Comparison of ENCODE assay signal across 8 cellular contexts in the genomic region with DNA sequence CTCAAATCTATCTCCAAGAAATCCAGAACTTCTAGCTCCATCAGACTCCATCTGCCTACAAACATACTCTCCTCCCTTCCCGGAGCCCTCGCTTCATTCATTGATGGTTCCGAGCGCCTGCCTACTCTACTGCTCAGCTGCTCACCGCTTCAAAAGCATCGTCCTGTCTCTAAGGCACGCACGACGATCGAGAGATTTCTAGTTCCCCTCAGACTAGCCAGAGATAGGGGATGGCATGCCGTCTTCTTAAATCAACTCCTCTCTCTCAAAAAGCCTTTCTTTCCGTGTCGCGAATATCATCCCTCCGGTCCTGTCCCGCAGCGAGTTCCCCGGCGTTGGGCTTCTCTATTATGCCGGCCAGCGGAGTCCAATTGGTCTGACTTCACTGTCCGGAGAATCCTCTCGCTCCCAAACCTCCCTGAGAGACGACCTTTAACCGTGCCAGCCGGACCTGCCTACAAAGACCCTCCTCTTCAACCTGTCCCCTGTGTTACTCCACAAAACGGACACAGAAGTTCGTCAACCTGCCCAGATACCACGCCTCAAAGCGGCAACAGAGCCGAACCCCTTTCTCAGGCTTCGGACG. TPM values are rescaled to one million over a fixed set of nuclear protein-coding genes. Genes with fewer than 3 reads are reported as not detected.
DNase-seq lines count a peak whose midpoint lies in the region; TF ChIP-seq lines count a peak whose summit lies in the region.

No MANE protein-coding gene starts in this region.

- H3K36me3 ChIP-seq in ES-I3 (ENCODE audit: insufficient read depth, low read length) (peaks cover 41% of the 10 kb centered on the region), skeletal muscle satellite cell (ENCODE audit: insufficient read depth, low read length) (peaks cover 68% of the 10 kb centered on the region)

- H3K9ac ChIP-seq in ES-I3 (ENCODE audit: low read depth, low read length) (peak overlapping the region; percentile 99), skeletal muscle satellite cell (ENCODE audit: low read depth, low read length) (peak overlapping the region; percentile 96)

- H3K9me3 ChIP-seq in ES-I3 (ENCODE audit: control insufficient read depth, insufficient read depth, low read length) (no peaks in the 10 kb centered on the region), skeletal muscle satellite cell (replicated peaks; ENCODE audit: low read length) (no peaks in the 10 kb centered on the region)

- DNase-seq in activated naive CD4-positive, alpha-beta T cell treated with anti-CD3 and anti-CD28 coated beads, Interleukin-2, amount 50 U/mL, for 16 hours, result peak; percentile 27
- DNase-seq in hepatic stellate cell (ENCODE audit: low spot score), result peak; percentile 35
- DNase-seq in NCI-H1436 treated with DMSO at 0.1 percent for 48 hours (lab: John Stamatoyannopoulos, UW), result no peak
- DNase-seq in activated gamma-delta T cell treated with Interleukin-2 at 50 U/mL for 16 hours, result no peak
- no peak for DNase-seq in NCI-H446 treated with DMSO at 0.1 percent for 48 hours (lab: John Stamatoyannopoulos, UW)

- H3K4me3 ChIP-seq in skeletal muscle satellite cell (ENCODE audit: low read length), result peak overlapping the region; percentile 91

- H3K4me1 ChIP-seq in ES-I3 (ENCODE audit: insufficient read depth, low read length), result peaks cover 18% of the 10 kb centered on the region
- H3K4me1 ChIP-seq in skeletal muscle satellite cell (ENCODE audit: control insufficient read depth, insufficient read depth, low read length), result peaks cover 38% of the 10 kb centered on the region

- TF ChIP-seq RAD21 in Ishikawa (IDR thresholded peaks at IDR 0.05; ENCODE audit: low read depth), result no peak

- H3K4me2 ChIP-seq in skeletal muscle satellite cell (ENCODE audit: low read length), result peak overlapping the region; percentile 81

- H3K27me3 ChIP-seq in skeletal muscle satellite cell (ENCODE audit: control insufficient read depth, insufficient read depth, low read length), result no peaks in the 10 kb centered on the region

- no peak for TF ChIP-seq EP300 in Ishikawa (IDR thresholded peaks at IDR 0.05; ENCODE audit: borderline replicate concordance)

TF ChIP-seq in Ishikawa, 13 proteins besides CTCF, POLR2A, EP300 and RAD21:
- TF ChIP-seq TEAD4 (IDR thresholded peaks at IDR 0.05) (no peak), FOXM1 (IDR thresholded peaks at IDR 0.05; ENCODE audit: borderline replicate concordance, low read depth) (no peak), EGR1 (IDR thresholded peaks at IDR 0.05) (0 out of 2 replicates have a peak, but pooled peaks have one; percentile 5), CEBPB (IDR thresholded peaks at IDR 0.05) (no peak)
- TF ChIP-seq, protein P1, sequence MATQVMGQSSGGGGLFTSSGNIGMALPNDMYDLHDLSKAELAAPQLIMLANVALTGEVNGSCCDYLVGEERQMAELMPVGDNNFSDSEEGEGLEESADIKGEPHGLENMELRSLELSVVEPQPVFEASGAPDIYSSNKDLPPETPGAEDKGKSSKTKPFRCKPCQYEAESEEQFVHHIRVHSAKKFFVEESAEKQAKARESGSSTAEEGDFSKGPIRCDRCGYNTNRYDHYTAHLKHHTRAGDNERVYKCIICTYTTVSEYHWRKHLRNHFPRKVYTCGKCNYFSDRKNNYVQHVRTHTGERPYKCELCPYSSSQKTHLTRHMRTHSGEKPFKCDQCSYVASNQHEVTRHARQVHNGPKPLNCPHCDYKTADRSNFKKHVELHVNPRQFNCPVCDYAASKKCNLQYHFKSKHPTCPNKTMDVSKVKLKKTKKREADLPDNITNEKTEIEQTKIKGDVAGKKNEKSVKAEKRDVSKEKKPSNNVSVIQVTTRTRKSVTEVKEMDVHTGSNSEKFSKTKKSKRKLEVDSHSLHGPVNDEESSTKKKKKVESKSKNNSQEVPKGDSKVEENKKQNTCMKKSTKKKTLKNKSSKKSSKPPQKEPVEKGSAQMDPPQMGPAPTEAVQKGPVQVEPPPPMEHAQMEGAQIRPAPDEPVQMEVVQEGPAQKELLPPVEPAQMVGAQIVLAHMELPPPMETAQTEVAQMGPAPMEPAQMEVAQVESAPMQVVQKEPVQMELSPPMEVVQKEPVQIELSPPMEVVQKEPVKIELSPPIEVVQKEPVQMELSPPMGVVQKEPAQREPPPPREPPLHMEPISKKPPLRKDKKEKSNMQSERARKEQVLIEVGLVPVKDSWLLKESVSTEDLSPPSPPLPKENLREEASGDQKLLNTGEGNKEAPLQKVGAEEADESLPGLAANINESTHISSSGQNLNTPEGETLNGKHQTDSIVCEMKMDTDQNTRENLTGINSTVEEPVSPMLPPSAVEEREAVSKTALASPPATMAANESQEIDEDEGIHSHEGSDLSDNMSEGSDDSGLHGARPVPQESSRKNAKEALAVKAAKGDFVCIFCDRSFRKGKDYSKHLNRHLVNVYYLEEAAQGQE (IDR thresholded peaks at IDR 0.05; ENCODE audit: low read depth), result no peak
- TF ChIP-seq, protein P2, sequence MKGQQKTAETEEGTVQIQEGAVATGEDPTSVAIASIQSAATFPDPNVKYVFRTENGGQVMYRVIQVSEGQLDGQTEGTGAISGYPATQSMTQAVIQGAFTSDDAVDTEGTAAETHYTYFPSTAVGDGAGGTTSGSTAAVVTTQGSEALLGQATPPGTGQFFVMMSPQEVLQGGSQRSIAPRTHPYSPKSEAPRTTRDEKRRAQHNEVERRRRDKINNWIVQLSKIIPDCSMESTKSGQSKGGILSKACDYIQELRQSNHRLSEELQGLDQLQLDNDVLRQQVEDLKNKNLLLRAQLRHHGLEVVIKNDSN (IDR thresholded peaks at IDR 0.05), result no peak

RNA-seq across cellular contexts. Expression of a gene that starts 0.6 kb away (rescaled TPM):
- total RNA-seq in skeletal muscle satellite cell (2012; rRNA removed), result 999 and 1,397 TPM in 2 replicates

RNA-seq across cellular contexts. Expression of a gene that starts 18.2 kb away (rescaled TPM):
- total RNA-seq in skeletal muscle satellite cell (2012; rRNA removed), result 6.1 and 8.1 TPM in 2 replicates

RNA-seq across cellular contexts. Expression of a gene that starts 26.5 kb away (rescaled TPM):
- 722 and 788 TPM in 2 replicates for total RNA-seq in skeletal muscle satellite cell (2012; rRNA removed)

RNA-seq across cellular contexts. Expression of a gene that starts 28.6 kb away (rescaled TPM):
- 90.0 and 104 TPM in 2 replicates for total RNA-seq in skeletal muscle satellite cell (2012; rRNA removed)

RNA-seq across cellular contexts. Expression of a gene that starts 39.5 kb away (rescaled TPM):
- 13.8 and 19.0 TPM in 2 replicates for total RNA-seq in skeletal muscle satellite cell (2012; rRNA removed)

Comparison
In these comparisons a context has a peak if more than half of its experiments do, and no peak if none do; other contexts are left out.
1. DNase-seq: peak in activated naive CD4-positive, alpha-beta T cell treated with anti-CD3 and anti-CD28 coated beads, Interleukin-2, amount 50 U/mL, for 16 hours (single experiment) and hepatic stellate cell (single experiment); none in NCI-H1436 treated with DMSO at 0.1 percent for 48 hours (single experiment), activated gamma-delta T cell treated with Interleukin-2 at 50 U/mL for 16 hours (single experiment) and NCI-H446 treated with DMSO at 0.1 percent for 48 hours (single experiment).